25 cellular contexts compared by ENCODE assay signal in the genomic region with DNA sequence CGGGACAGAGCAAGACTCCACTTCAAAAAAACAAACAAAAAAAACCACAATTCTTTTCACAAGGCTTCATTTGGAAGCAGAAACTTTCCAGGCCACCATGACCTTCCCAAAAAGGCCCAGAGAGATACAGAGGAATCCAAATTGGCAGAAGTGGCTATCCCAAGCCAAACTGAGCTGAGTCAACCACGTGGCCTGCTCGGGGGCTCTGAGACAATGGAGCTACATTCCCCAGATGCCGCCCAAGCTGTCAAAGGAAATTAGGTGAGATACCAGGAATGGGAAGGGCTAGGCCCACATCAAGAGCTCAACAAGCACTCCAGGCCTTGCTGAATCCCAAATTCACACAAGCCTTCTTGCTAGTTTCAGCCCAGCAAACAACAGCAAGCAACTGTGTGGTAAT. TPM values are rescaled to one million over a fixed set of nuclear protein-coding genes. Genes with fewer than 3 reads are reported as not detected.
DNase-seq lines count a peak whose midpoint lies in the region; ATAC-seq, FAIRE-seq and TF ChIP-seq lines count a peak whose summit lies in the region.
"Had no signal": no experiment of that assay in that cellular context is flagged by ENCODE, and none has a peak within 500 bp of the region (broad histone marks: within the 10 kb centered on the region; RNA-seq: fewer than 3 reads in every experiment).

No MANE protein-coding gene starts in this region.

- no peak overlapping the region for H2BK5ac ChIP-seq in mesendoderm (ENCODE audit: low read length)

- no peak overlapping the region for H2BK15ac ChIP-seq in mesendoderm (replicated peaks; ENCODE audit: low read depth)

- intact Hi-C loops in posterior vena cava (cut with DNase I), result no loop called here
- intact Hi-C loops in sciatic nerve (cut with DNase I), result no loop called here

- no peak overlapping the region for H3K4me3 ChIP-seq in HEK293 (ENCODE audit: low read depth, low read length)
- no peak overlapping the region for H3K4me3 ChIP-seq in bronchial epithelial cell (ENCODE audit: low read depth, low read length)
- no peak overlapping the region for H3K4me3 ChIP-seq in mesendoderm (ENCODE audit: low read length)
- H3K4me3 ChIP-seq: esophagus squamous epithelium, pancreas, thyroid gland had no signal

- no peak for TF ChIP-seq POLR2A in GM18505 (IDR thresholded peaks at IDR 0.05; ENCODE audit: borderline replicate concordance, extremely low read depth, insufficient read depth, insufficient read length)

- no peaks in the 10 kb centered on the region for H3K27me3 ChIP-seq in bronchial epithelial cell (ENCODE audit: control insufficient read depth, insufficient read depth, low read length)
- no peaks in the 10 kb centered on the region for H3K27me3 ChIP-seq in mesendoderm (ENCODE audit: insufficient read depth, low read length, poor library complexity)
- H3K27me3 ChIP-seq: esophagus squamous epithelium, pancreas, thyroid gland had no signal

- no peak overlapping the region for H3K4me2 ChIP-seq in mesendoderm (ENCODE audit: low read length)

- POLR2A ChIA-PET in HEK293 (lab: Yijun Ruan, JAX), result interaction anchor here (0.6 to 1.4 kb wide), 3 partner anchors 25 to 31 kb away, joined by 3 to 5 read pairs (median 3); no protein-coding TSS in a partner anchor

- no peak overlapping the region for H2BK120ac ChIP-seq in mesendoderm (ENCODE audit: low read depth, low read length)

- WGBS in mesendoderm (ENCODE audit: extremely low coverage, insufficient coverage, low lambda C conversion rate), result no CpG with 5 or more reads among the region's 4 CpGs

- TF ChIP-seq CTCF in HEK293 (tag by site-specific recombination; IDR thresholded peaks at IDR 0.05) (no peak), bronchial epithelial cell (IDR thresholded peaks at IDR 0.05; ENCODE audit: insufficient read depth, low read length, severe bottlenecking) (no peak)

- H3K4me1 ChIP-seq in HEK293 (ENCODE audit: control insufficient read depth, insufficient read depth, low read length), result no peaks in the 10 kb centered on the region
- no peaks in the 10 kb centered on the region for H3K4me1 ChIP-seq in mesendoderm (ENCODE audit: control insufficient read depth, low read depth, low read length)
- H3K4me1 ChIP-seq: esophagus squamous epithelium, pancreas, thyroid gland had no signal

- H3K9ac ChIP-seq in mesendoderm (ENCODE audit: low read length), result no peak overlapping the region

- H4K5ac ChIP-seq in mesendoderm (ENCODE audit: low read length), result no peak overlapping the region

- DNase-seq in EH (ENCODE audit: low read depth) (peak; percentile 58), bronchial epithelial cell (ENCODE audit: low read depth) (no peak), mesendoderm (peak; percentile 83), posterior vena cava (ENCODE audit: low spot score) (no peak), sciatic nerve (ENCODE audit: low spot score) (no peak)
- DNase-seq: activated CD4-positive, alpha-beta T cell treated with anti-CD3 and anti-CD28 coated beads, Interleukin-2, amount 50 U/mL, for 1 hour; effector memory CD8-positive, alpha-beta T cell; esophagus squamous epithelium; GOT3; islet precursor cell; left ventricle myocardium superior; midbrain; NCI-H1930; NCI-H526; right cardiac atrium; stimulated activated CD4-positive, alpha-beta T cell treated with anti-CD3 and anti-CD28 coated beads, Interleukin-12 subunit alpha, Interleukin-12 subunit beta, amount 100 ng/mL, for 4 hours; stimulated activated CD4-positive, alpha-beta T cell treated with anti-CD3 and anti-CD28 coated beads, Interleukin-4, amount 100 ng/mL, for 4 hours; stimulated activated naive CD4-positive, alpha-beta T cell; T-helper 2 cell; thyroid gland had no signal

- no peaks in the 10 kb centered on the region for H3K9me3 ChIP-seq in HEK293 (ENCODE audit: control insufficient read depth, insufficient read depth, low read depth, low read length)
- H3K9me3 ChIP-seq: esophagus squamous epithelium, pancreas, thyroid gland had no signal

- no peak overlapping the region for H2AK5ac ChIP-seq in mesendoderm (ENCODE audit: low read length)

- no peak overlapping the region for H3K18ac ChIP-seq in mesendoderm (ENCODE audit: low read length)

- no peak overlapping the region for H3K4ac ChIP-seq in mesendoderm (ENCODE audit: low read depth, low read length)

- no peak overlapping the region for H3K56ac ChIP-seq in mesendoderm (ENCODE audit: low read length)

- peaks cover 54 to 97% of the 10 kb centered on the region in 2 experiments for H3K36me3 ChIP-seq in HEK293 (ENCODE audit: control insufficient read depth in 2 of 2, insufficient read depth in 1 of 2, low read length in 2 of 2)
- H3K36me3 ChIP-seq in bronchial epithelial cell (ENCODE audit: control insufficient read depth, insufficient read depth, low read length), result peaks cover 70% of the 10 kb centered on the region
- H3K36me3 ChIP-seq in mesendoderm (ENCODE audit: control insufficient read depth, insufficient read depth, low read length), result peaks cover 50% of the 10 kb centered on the region

- H3K27ac ChIP-seq in HEK293 (ENCODE audit: extremely low read depth, low read depth, low read length) (no peak overlapping the region), mesendoderm (ENCODE audit: low read depth, low read length) (no peak overlapping the region)
- H3K27ac ChIP-seq: esophagus squamous epithelium, pancreas, thyroid gland had no signal

- H3K79me2 ChIP-seq in mesendoderm (ENCODE audit: control insufficient read depth, insufficient read depth, low read length), result no peaks in the 10 kb centered on the region

- peaks cover 3% of the 10 kb centered on the region for H3K79me1 ChIP-seq in mesendoderm (ENCODE audit: low read length)

- ATAC-seq in GM18505 (IDR thresholded peaks at IDR 0.05; ENCODE audit: unreplicated experiment), result no peak
- no peak for ATAC-seq in sciatic nerve
- ATAC-seq: effector memory CD8-positive, alpha-beta T cell; left ventricle myocardium superior; pancreas had no signal

- CTCF ChIA-PET in HEK293 (lab: Yijun Ruan, JAX), result interaction anchor here (0.6 to 1.5 kb wide), 2 partner anchors 10 to 128 kb away, joined by 3 to 7 read pairs; no protein-coding TSS in a partner anchor

- peak; percentile 18 for FAIRE-seq in bronchial epithelial cell (lab: Jason Lieb, UNC)
- FAIRE-seq: colon, G401.6, pancreas had no signal

- no peak overlapping the region for H4K8ac ChIP-seq in mesendoderm (ENCODE audit: low read depth, low read length)

- H3K23ac ChIP-seq in mesendoderm (ENCODE audit: low read length), result no peak overlapping the region

TF ChIP-seq in HEK293, 187 proteins besides CTCF, POLR2A, EP300 and RAD21:
- no peak for TF ChIP-seq ZNF621 (tag by site-specific recombination; IDR thresholded peaks at IDR 0.05)
- TF ChIP-seq, protein P1, sequence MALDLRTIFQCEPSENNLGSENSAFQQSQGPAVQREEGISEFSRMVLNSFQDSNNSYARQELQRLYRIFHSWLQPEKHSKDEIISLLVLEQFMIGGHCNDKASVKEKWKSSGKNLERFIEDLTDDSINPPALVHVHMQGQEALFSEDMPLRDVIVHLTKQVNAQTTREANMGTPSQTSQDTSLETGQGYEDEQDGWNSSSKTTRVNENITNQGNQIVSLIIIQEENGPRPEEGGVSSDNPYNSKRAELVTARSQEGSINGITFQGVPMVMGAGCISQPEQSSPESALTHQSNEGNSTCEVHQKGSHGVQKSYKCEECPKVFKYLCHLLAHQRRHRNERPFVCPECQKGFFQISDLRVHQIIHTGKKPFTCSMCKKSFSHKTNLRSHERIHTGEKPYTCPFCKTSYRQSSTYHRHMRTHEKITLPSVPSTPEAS (tag by site-specific recombination; IDR thresholded peaks at IDR 0.05), result no peak
- TF ChIP-seq IKZF3 (tag by site-specific recombination; IDR thresholded peaks at IDR 0.05), result 0 out of 2 replicates have a peak, but pooled peaks have one; percentile 18
- no peak for TF ChIP-seq YY2 (tag by site-specific recombination; IDR thresholded peaks at IDR 0.05)

RNA-seq across cellular contexts. Expression of a gene that starts 5.7 kb away (rescaled TPM):
- total RNA-seq in bronchial epithelial cell (31.3 and 54.0 TPM in 2 replicates), posterior vena cava (10 to 100 TPM; 17.2 to 20.6 TPM), sciatic nerve (17.5 TPM)
- 18.5 TPM for polyA plus RNA-seq in mesendoderm (2013, experiment 1 of 2)
- 17.7 TPM for polyA plus RNA-seq in mesendoderm (2013, experiment 2 of 2)

RNA-seq across cellular contexts. Expression of a gene that starts 31.9 kb away (rescaled TPM):
- total RNA-seq in bronchial epithelial cell (338 and 446 TPM in 2 replicates), posterior vena cava (10 to 100 TPM; 77.2 to 86.3 TPM), sciatic nerve (73.3 TPM)
- polyA plus RNA-seq in mesendoderm (2013, experiment 1 of 2), result 84.0 TPM
- 85.9 TPM for polyA plus RNA-seq in mesendoderm (2013, experiment 2 of 2)

RNA-seq across cellular contexts. Expression of a gene that starts 41.6 kb away (rescaled TPM):
- total RNA-seq in bronchial epithelial cell (31.6 and 41.3 TPM in 2 replicates), posterior vena cava (10 to 100 TPM; 18.8 to 20.2 TPM), sciatic nerve (22.1 TPM)
- 46.4 TPM for polyA plus RNA-seq in mesendoderm (2013, experiment 1 of 2)
- polyA plus RNA-seq in mesendoderm (2013, experiment 2 of 2), result 45.1 TPM

Comparison
In these comparisons a context has a peak if more than half of its experiments do, and no peak if none do; other contexts are left out.
1. DNase-seq: peak in EH (single experiment) and mesendoderm (single experiment); none in bronchial epithelial cell (single experiment), posterior vena cava (single experiment) and sciatic nerve (single experiment).